1 cellular context compared by ENCODE assay signal in the genomic region with DNA sequence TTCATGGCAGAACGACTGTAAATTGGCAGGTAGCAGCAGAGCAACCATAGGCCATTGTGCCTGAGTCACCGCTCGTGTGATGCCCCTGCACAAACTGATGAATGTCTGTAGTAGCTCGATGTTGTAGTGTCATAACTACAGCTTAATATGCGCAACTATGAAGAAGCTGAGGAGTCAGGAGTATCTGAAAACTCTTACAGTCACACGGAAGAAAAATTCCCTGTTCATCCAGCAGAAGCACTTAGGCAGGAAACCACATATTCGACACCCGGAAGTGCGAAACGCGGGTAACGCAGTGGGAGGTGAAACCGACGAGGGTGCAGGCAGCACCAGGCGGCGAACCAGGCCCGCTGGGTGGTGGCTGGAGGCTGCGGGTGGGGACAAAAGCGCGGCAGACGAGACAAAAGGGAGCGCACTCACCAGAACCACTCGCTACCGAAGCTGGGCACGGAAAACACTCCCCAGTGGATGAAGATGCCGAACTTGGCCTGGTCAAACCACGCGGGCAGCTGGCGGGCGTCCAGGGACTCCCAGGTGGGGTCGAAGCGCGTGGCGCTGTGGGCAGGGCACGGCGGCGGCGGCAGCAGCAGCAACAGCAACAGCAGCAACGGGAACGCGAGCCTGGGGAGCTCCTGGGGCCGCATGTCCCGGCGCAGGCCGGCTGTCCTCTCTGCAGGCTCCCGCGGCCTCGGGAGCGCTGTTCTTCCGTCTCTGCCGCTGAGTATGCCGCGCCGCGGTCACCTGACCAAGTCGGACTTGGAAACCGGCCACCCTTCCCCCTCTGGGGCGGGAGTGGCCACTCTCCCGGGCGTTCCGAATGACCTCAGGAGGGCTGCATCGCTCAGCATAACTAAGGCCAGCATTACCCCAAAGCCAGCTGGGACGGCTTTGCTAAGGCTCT.
TF ChIP-seq lines count a peak whose summit lies in the region.

FUCA2 (minus strand) TSS at position 730 of the 901 bp plus-strand sequence; CDS start at position 644, 86 bp downstream.

TF ChIP-seq in WTC11, 78 proteins besides CTCF, POLR2A, EP300 and RAD21 (continued from another document and continues in another):
- TF ChIP-seq ZMAT4 (CRISPR knock-in tag; IDR thresholded peaks at IDR 0.05) (no peak), ZNF396 (CRISPR knock-in tag; IDR thresholded peaks at IDR 0.05; ENCODE audit: borderline replicate concordance) (no peak), ATF6 (CRISPR knock-in tag; IDR thresholded peaks at IDR 0.05) (no peak), CREM (CRISPR knock-in tag; IDR thresholded peaks at IDR 0.05) (peak; percentile 66), FOXP1 (CRISPR knock-in tag; IDR thresholded peaks at IDR 0.05; ENCODE audit: borderline replicate concordance) (peak; percentile 89; the same call in 1 of the 2 replicates), TCF7 (CRISPR knock-in tag; IDR thresholded peaks at IDR 0.05; ENCODE audit: low read depth) (peak; percentile 73; the same call in 1 of the 2 replicates), ZBTB21 (CRISPR knock-in tag; IDR thresholded peaks at IDR 0.05; ENCODE audit: borderline replicate concordance) (no peak), E2F1 (CRISPR knock-in tag; IDR thresholded peaks at IDR 0.05) (no peak), FOXJ3 (CRISPR knock-in tag; IDR thresholded peaks at IDR 0.05; ENCODE audit: borderline replicate concordance) (no peak), ARID4B (CRISPR knock-in tag; IDR thresholded peaks at IDR 0.05; ENCODE audit: borderline replicate concordance) (no peak; the same call in 1 of the 2 replicates), JAZF1 (CRISPR knock-in tag; IDR thresholded peaks at IDR 0.05) (no peak), MYBL2 (CRISPR knock-in tag; IDR thresholded peaks at IDR 0.05) (peak; percentile 78; the same call in 1 of the 2 replicates), GRHL2 (CRISPR knock-in tag; IDR thresholded peaks at IDR 0.05; ENCODE audit: insufficient replicate concordance, severe bottlenecking) (no peak), TEAD1 (CRISPR knock-in tag; IDR thresholded peaks at IDR 0.05) (peak; percentile 64; the same call in 1 of the 2 replicates), SMAD3 (CRISPR knock-in tag; IDR thresholded peaks at IDR 0.05; ENCODE audit: borderline replicate concordance) (no peak; the same call in 1 of the 2 replicates), MAX (CRISPR knock-in tag; IDR thresholded peaks at IDR 0.05) (peak; percentile 95), ZBTB43 (CRISPR knock-in tag; IDR thresholded peaks at IDR 0.05) (0 out of 2 replicates have a peak, but pooled peaks have one; percentile 17)
- TF ChIP-seq, protein P1, sequence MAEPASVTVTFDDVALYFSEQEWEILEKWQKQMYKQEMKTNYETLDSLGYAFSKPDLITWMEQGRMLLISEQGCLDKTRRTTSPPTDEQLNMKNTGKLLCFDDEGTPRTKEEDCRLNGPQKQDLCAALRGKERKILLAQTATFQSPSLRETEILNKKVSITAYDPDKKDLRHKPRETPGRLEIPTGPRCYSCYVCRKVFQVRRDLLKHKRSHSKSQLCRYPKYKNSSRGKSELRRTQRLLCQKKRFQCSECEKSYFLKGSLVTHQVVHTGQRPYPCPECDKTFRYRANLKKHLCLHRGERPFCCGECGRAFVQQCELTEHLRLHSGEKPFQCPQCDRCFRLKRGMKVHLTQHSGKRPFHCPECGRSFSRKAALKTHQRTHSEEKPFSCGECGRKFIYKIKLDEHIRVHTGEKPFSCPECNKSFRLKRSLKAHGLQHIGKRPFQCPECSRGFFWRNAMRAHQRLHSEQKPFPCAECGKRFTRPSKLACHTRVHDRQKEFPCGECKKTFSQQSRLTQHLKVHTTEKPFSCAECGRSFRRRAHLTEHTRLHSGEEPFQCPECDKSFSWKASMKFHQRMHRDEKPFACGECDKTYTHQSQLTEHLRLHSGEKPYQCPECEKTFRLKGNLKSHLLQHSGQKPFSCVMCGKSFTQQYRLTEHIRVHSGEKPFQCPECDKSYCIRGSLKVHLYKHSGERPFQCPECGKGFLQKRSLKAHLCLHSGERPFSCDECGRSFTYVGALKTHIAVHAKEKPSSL (CRISPR knock-in tag; conservative IDR thresholded peaks at IDR 0.05) = no peak
- TF ChIP-seq, protein P2, sequence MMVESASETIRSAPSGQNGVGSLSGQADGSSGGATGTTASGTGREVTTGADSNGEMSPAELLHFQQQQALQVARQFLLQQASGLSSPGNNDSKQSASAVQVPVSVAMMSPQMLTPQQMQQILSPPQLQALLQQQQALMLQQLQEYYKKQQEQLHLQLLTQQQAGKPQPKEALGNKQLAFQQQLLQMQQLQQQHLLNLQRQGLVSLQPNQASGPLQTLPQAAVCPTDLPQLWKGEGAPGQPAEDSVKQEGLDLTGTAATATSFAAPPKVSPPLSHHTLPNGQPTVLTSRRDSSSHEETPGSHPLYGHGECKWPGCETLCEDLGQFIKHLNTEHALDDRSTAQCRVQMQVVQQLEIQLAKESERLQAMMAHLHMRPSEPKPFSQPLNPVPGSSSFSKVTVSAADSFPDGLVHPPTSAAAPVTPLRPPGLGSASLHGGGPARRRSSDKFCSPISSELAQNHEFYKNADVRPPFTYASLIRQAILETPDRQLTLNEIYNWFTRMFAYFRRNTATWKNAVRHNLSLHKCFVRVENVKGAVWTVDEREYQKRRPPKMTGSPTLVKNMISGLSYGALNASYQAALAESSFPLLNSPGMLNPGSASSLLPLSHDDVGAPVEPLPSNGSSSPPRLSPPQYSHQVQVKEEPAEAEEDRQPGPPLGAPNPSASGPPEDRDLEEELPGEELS (CRISPR knock-in tag; IDR thresholded peaks at IDR 0.05) = peak; percentile 88
- TF ChIP-seq, protein P3, sequence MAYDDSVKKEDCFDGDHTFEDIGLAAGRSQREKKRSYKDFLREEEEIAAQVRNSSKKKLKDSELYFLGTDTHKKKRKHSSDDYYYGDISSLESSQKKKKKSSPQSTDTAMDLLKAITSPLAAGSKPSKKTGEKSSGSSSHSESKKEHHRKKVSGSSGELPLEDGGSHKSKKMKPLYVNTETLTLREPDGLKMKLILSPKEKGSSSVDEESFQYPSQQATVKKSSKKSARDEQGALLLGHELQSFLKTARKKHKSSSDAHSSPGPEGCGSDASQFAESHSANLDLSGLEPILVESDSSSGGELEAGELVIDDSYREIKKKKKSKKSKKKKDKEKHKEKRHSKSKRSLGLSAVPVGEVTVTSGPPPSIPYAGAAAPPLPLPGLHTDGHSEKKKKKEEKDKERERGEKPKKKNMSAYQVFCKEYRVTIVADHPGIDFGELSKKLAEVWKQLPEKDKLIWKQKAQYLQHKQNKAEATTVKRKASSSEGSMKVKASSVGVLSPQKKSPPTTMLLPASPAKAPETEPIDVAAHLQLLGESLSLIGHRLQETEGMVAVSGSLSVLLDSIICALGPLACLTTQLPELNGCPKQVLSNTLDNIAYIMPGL (CRISPR knock-in tag; IDR thresholded peaks at IDR 0.05) = peak; percentile 89
- TF ChIP-seq, protein P4, sequence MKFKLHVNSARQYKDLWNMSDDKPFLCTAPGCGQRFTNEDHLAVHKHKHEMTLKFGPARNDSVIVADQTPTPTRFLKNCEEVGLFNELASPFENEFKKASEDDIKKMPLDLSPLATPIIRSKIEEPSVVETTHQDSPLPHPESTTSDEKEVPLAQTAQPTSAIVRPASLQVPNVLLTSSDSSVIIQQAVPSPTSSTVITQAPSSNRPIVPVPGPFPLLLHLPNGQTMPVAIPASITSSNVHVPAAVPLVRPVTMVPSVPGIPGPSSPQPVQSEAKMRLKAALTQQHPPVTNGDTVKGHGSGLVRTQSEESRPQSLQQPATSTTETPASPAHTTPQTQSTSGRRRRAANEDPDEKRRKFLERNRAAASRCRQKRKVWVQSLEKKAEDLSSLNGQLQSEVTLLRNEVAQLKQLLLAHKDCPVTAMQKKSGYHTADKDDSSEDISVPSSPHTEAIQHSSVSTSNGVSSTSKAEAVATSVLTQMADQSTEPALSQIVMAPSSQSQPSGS (CRISPR knock-in tag; IDR thresholded peaks at IDR 0.05; ENCODE audit: borderline replicate concordance, low read depth) = no peak
- TF ChIP-seq, protein P5, sequence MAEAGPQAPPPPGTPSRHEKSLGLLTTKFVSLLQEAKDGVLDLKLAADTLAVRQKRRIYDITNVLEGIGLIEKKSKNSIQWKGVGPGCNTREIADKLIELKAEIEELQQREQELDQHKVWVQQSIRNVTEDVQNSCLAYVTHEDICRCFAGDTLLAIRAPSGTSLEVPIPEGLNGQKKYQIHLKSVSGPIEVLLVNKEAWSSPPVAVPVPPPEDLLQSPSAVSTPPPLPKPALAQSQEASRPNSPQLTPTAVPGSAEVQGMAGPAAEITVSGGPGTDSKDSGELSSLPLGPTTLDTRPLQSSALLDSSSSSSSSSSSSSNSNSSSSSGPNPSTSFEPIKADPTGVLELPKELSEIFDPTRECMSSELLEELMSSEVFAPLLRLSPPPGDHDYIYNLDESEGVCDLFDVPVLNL (CRISPR knock-in tag; IDR thresholded peaks at IDR 0.05; ENCODE audit: borderline replicate concordance, low read depth) = 0 out of 2 replicates have a peak, but pooled peaks have one; percentile 55
- TF ChIP-seq, protein P6, sequence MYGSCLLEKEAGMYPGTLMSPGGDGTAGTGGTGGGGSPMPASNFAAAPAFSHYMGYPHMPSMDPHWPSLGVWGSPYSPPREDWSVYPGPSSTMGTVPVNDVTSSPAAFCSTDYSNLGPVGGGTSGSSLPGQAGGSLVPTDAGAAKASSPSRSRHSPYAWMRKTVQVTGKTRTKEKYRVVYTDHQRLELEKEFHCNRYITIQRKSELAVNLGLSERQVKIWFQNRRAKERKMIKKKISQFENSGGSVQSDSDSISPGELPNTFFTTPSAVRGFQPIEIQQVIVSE (CRISPR knock-in tag; IDR thresholded peaks at IDR 0.05; ENCODE audit: borderline replicate concordance) = no peak
